Comparison of ENCODE assay signal across 11 cellular contexts in the genomic region with DNA sequence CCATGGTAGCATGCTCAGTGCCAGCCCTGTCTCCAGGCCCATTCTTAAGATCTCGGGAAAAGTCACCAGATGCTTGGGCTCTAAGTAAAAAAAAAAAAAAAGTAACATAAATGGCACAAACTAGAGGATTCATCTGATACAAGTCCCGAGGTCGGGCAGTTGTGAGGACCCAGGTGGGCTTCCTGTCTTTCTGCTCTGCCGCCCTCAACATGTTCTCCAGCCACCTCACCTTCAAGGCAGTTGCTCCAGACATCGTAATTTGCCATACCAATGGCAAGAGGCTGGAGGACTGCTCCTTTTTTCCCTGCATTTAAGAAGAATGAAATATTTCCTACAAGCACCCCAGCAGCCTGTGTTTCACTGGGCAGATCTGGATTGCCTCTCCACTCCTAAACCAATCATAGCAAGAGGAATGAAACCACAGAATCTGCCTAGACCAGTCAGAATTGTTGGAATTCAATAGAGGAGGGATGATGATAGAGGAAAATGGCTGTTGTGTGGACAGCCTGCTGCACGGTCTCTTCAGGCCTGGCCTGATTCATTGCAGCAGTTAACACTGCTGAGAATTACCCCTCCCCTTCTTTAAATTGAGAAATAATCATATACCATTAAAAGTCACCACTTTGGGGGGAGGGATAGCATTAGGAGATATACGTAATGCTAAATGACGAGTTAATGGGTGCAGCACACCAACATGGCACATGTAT. TPM values are rescaled to one million over a fixed set of nuclear protein-coding genes. Genes with fewer than 3 reads are reported as not detected.
DNase-seq lines count a peak whose midpoint lies in the region; ATAC-seq, FAIRE-seq and TF ChIP-seq lines count a peak whose summit lies in the region.
"Had no signal": no experiment of that assay in that cellular context is flagged by ENCODE, and none has a peak within 500 bp of the region (broad histone marks: within the 10 kb centered on the region; RNA-seq: fewer than 3 reads in every experiment).

No MANE protein-coding gene starts in this region.

- no peak for TF ChIP-seq CTCF in 22Rv1 (IDR thresholded peaks at IDR 0.05)
- TF ChIP-seq CTCF in DND-41 (IDR thresholded peaks at IDR 0.05; ENCODE audit: borderline replicate concordance, extremely low read depth, low read length, poor library complexity, severe bottlenecking): no peak
- TF ChIP-seq CTCF in bronchial epithelial cell (IDR thresholded peaks at IDR 0.05; ENCODE audit: insufficient read depth, low read length, severe bottlenecking): no peak
- no peak for TF ChIP-seq CTCF in left ventricle myocardium inferior (IDR thresholded peaks at IDR 0.05; ENCODE audit: borderline replicate concordance)

- H3K4me3 ChIP-seq in DND-41 (ENCODE audit: low read depth in 1 of 2, low read length in 2 of 2) (no peak overlapping the region), bronchial epithelial cell (ENCODE audit: low read depth, low read length) (no peak overlapping the region), left ventricle myocardium inferior (no peak overlapping the region)
- H3K4me3 ChIP-seq: left lung had no signal

- intact Hi-C loops in left ventricle myocardium inferior (cut with micrococcal nuclease): no loop called here

- peaks cover 55% of the 10 kb centered on the region for H3K36me3 ChIP-seq in DND-41 (ENCODE audit: insufficient read depth, low read length)
- peaks cover 19% of the 10 kb centered on the region for H3K36me3 ChIP-seq in bronchial epithelial cell (ENCODE audit: control insufficient read depth, insufficient read depth, low read length)
- H3K36me3 ChIP-seq in left ventricle myocardium inferior: peaks cover 51% of the 10 kb centered on the region

- no peak for DNase-seq in DND-41
- DNase-seq in NCI-H69 (lab: John Stamatoyannopoulos, UW): peak; percentile 44
- DNase-seq in bronchial epithelial cell (ENCODE audit: low read depth): peak; percentile 8
- no peak for DNase-seq in stimulated activated CD8-positive, alpha-beta memory T cell treated with anti-CD3 and anti-CD28 coated beads, Interleukin-4, amount 100 ng/mL, for 48 hours
- DNase-seq in DMS79 treated with DMSO at 0.1 percent for 48 hours (lab: John Stamatoyannopoulos, UW): no peak
- no peak for DNase-seq in left ventricle myocardium inferior
- DNase-seq in HPDE6-E6E7 (ENCODE audit: extremely low spot score): no peak
- DNase-seq: brain microvascular endothelial cell, Calu3, left lung had no signal

- H4K20me1 ChIP-seq in DND-41 (ENCODE audit: insufficient read depth, low read length): peaks cover 40% of the 10 kb centered on the region

- no peak for FAIRE-seq in bronchial epithelial cell (lab: Jason Lieb, UNC)

- peak; percentile 25 for ATAC-seq in DND-41 (ENCODE audit: insufficient read depth, low read depth)
- ATAC-seq: left lung had no signal

- no peak overlapping the region for H3K9ac ChIP-seq in DND-41 (ENCODE audit: low read depth, low read length)

- peak overlapping the region; percentile 40 for H3K27ac ChIP-seq in 22Rv1
- H3K27ac ChIP-seq in DND-41 (ENCODE audit: low read length): no peak overlapping the region
- no peak overlapping the region for H3K27ac ChIP-seq in left ventricle myocardium inferior (replicated peaks)
- H3K27ac ChIP-seq: brain microvascular endothelial cell had no signal

- H3K4me1 ChIP-seq in DND-41 (ENCODE audit: insufficient read depth, low read length): peaks cover 21% of the 10 kb centered on the region
- peaks cover 19% of the 10 kb centered on the region for H3K4me1 ChIP-seq in left ventricle myocardium inferior

- H2AFZ ChIP-seq in DND-41 (ENCODE audit: low read depth, low read length): no peak overlapping the region

- H3K79me2 ChIP-seq in DND-41 (ENCODE audit: insufficient read depth, low read length): peaks cover 25% of the 10 kb centered on the region

- H3K4me2 ChIP-seq in DND-41 (ENCODE audit: insufficient read depth, low read length): no peak overlapping the region

- H3K9me3 ChIP-seq in DND-41 (ENCODE audit: insufficient read depth, low read length, severe bottlenecking) (no peaks in the 10 kb centered on the region), left ventricle myocardium inferior (replicated peaks) (no peaks in the 10 kb centered on the region)
- H3K9me3 ChIP-seq: left lung had no signal

- H3K27me3 ChIP-seq in DND-41 (ENCODE audit: insufficient read depth, low read length, poor library complexity) (no peaks in the 10 kb centered on the region), bronchial epithelial cell (ENCODE audit: control insufficient read depth, insufficient read depth, low read length) (no peaks in the 10 kb centered on the region), left ventricle myocardium inferior (ENCODE audit: low read depth) (no peaks in the 10 kb centered on the region)
- H3K27me3 ChIP-seq: brain microvascular endothelial cell, left lung had no signal

RNA-seq across cellular contexts. Expression of a gene that starts 5.4 kb away (rescaled TPM):
- total RNA-seq in bronchial epithelial cell (87.9 and 283 TPM in 2 replicates), left ventricle myocardium inferior (158 TPM)

RNA-seq across cellular contexts. Expression of a gene that starts 45.5 kb away (rescaled TPM):
- total RNA-seq in bronchial epithelial cell (55.3 and 64.9 TPM in 2 replicates), left ventricle myocardium inferior (27.9 TPM)

RNA-seq across cellular contexts. Expression of a gene that starts 52.0 kb away (rescaled TPM):
- total RNA-seq in bronchial epithelial cell: 35.5 and 61.3 TPM in 2 replicates
- 4.9 TPM for total RNA-seq in left ventricle myocardium inferior

Comparison
In these comparisons a context has a peak if more than half of its experiments do, and no peak if none do; other contexts are left out.
1. DNase-seq: peak in NCI-H69 (single experiment) and bronchial epithelial cell (single experiment); none in DND-41 (single experiment), stimulated activated CD8-positive, alpha-beta memory T cell treated with anti-CD3 and anti-CD28 coated beads, Interleukin-4, amount 100 ng/mL, for 48 hours (single experiment), DMS79 treated with DMSO at 0.1 percent for 48 hours (single experiment), left ventricle myocardium inferior (single experiment) and HPDE6-E6E7 (single experiment).